In the genomic region with DNA sequence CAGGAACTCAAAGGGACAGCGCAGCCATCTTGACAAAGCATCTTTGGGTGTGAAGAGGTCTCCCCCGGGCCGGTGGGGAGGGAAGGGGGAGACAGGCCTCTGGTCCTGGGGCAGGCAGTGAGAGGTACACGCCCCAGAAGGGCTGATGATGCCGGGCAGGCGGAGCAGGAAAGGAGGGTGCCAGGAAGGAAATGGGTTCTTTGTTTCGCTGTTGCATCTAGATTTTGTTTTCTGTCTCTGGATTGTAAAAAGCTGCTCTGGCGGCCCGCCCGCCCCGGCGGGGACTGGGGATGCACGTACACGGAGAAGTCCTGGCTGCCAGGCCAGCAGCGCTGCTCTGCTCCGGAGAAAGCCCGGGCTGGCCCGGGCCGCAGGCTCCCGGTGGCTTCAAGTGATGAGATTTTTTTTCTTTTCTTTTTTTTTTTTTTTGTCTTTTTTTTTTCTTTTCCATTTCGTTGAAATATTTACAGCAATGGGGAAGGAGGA, we compare ENCODE assay signal across 8 cellular contexts. TPM values are rescaled to one million over a fixed set of nuclear protein-coding genes. Genes with fewer than 3 reads are reported as not detected.
DNase-seq lines count a peak whose midpoint lies in the region; ATAC-seq, FAIRE-seq and TF ChIP-seq lines count a peak whose summit lies in the region.

No MANE protein-coding gene starts in this region.

- no peaks in the 10 kb centered on the region for H3K79me2 ChIP-seq in trophoblast cell (ENCODE audit: control insufficient read depth, insufficient read depth, low read length, poor library complexity)

- H3K14ac ChIP-seq in trophoblast cell (ENCODE audit: low read length): no peak overlapping the region

- H3K4me3 ChIP-seq in Panc1 (ENCODE audit: low read depth in 2 of 2, low read length in 2 of 2) (no peak overlapping the region), right cardiac atrium (ENCODE audit: low read length) (peak overlapping the region; percentile 8), brain microvascular endothelial cell (ENCODE audit: low read depth, low read length) (no peak overlapping the region), trophoblast cell (ENCODE audit: low read depth, low read length) (no peak overlapping the region)

- H3K36me3 ChIP-seq in Panc1 (ENCODE audit: control insufficient read depth, insufficient read depth, low read length): no peaks in the 10 kb centered on the region
- H3K36me3 ChIP-seq in brain microvascular endothelial cell (replicated peaks): peaks cover 6% of the 10 kb centered on the region
- no peaks in the 10 kb centered on the region for H3K36me3 ChIP-seq in trophoblast cell (ENCODE audit: control insufficient read depth in 1 of 2, insufficient read depth in 2 of 2, low read length in 2 of 2)

- no peak overlapping the region for H2AK5ac ChIP-seq in trophoblast cell (ENCODE audit: low read length)

- H3K36me3 Mint-ChIP-seq in activated naive CD8-positive, alpha-beta T cell treated with anti-CD3 and anti-CD28 coated beads for 36 hours: peaks cover 1% of the 10 kb centered on the region

- no peak overlapping the region for H3K4me2 ChIP-seq in trophoblast cell (ENCODE audit: low read length)

- no peak for FAIRE-seq in urothelium cell line (lab: Jason Lieb, UNC)

- H3K4me1 Mint-ChIP-seq in activated naive CD8-positive, alpha-beta T cell treated with anti-CD3 and anti-CD28 coated beads for 36 hours: peaks cover 37% of the 10 kb centered on the region

- BruUV-seq in Panc1 (replicated peaks; lab: Mats Ljungman, UMichigan): TSS peak; percentile 61

- intact Hi-C loops in Panc1 (cut with micrococcal nuclease; ENCODE audit: unreplicated experiment): no loop called here
- intact Hi-C loops in right cardiac atrium (cut with DNase I): loop anchor here (5.0 to 10.0 kb wide), 4 partner anchors 195 to 315 kb away; a partner anchor contains a TSS

- no peaks in the 10 kb centered on the region for H3K9me3 Mint-ChIP-seq in activated naive CD8-positive, alpha-beta T cell treated with anti-CD3 and anti-CD28 coated beads for 36 hours

- in situ Hi-C loops in Panc1 (cut with HindIII; ENCODE audit: low pct_unique_long_range_greater_than_20kb, low sequenced_read_pairs): no loop called here
- in situ Hi-C loops in brain microvascular endothelial cell (cut with HindIII; ENCODE audit: low pct_ligation_motif_present, low sequenced_read_pairs): no loop called here

- no peaks in the 10 kb centered on the region for H3K9me3 ChIP-seq in Panc1 (ENCODE audit: control insufficient read depth, insufficient read depth, low read depth, low read length)
- no peaks in the 10 kb centered on the region for H3K9me3 ChIP-seq in right cardiac atrium (ENCODE audit: control insufficient read depth, low read length)
- H3K9me3 ChIP-seq in trophoblast cell (ENCODE audit: insufficient read depth, low read depth, low read length): no peaks in the 10 kb centered on the region

- WGBS in right cardiac atrium: 19% methylated on average over 21 of the region's 21 CpGs
- no CpG with 5 or more reads among the region's 21 CpGs for WGBS in trophoblast cell (ENCODE audit: extremely low coverage, insufficient coverage, insufficient read length)

- no peak overlapping the region for H4K8ac ChIP-seq in trophoblast cell (ENCODE audit: low read depth, low read length)

- no peak overlapping the region for H2BK12ac ChIP-seq in trophoblast cell (ENCODE audit: low read length)

- ATAC-seq in Panc1 (no peak), right cardiac atrium (peak; percentile 79 to 85)

- peak overlapping the region; percentile 91 for H3K27ac Mint-ChIP-seq in activated naive CD8-positive, alpha-beta T cell treated with anti-CD3 and anti-CD28 coated beads for 36 hours

- no peak overlapping the region for H2BK120ac ChIP-seq in trophoblast cell (ENCODE audit: insufficient read depth, low read length, poor library complexity)

- no peak overlapping the region for H3K27ac ChIP-seq in Panc1 (ENCODE audit: low read length)
- H3K27ac ChIP-seq in right cardiac atrium (ENCODE audit: low read length): peak overlapping the region; percentile 69
- H3K27ac ChIP-seq in brain microvascular endothelial cell: no peak overlapping the region
- H3K27ac ChIP-seq in trophoblast cell (ENCODE audit: low read depth, low read length): no peak overlapping the region

- peak overlapping the region; percentile 72 for H3K4me3 Mint-ChIP-seq in activated naive CD8-positive, alpha-beta T cell treated with anti-CD3 and anti-CD28 coated beads for 36 hours

- no peak for TF ChIP-seq CTCF in Panc1 (IDR thresholded peaks at IDR 0.05)
- TF ChIP-seq CTCF in brain microvascular endothelial cell (IDR thresholded peaks at IDR 0.05; ENCODE audit: low read depth, low read length, missing control alignments): no peak

- no peak overlapping the region for H4K91ac ChIP-seq in trophoblast cell (ENCODE audit: low read depth, low read length)

- H3K4me1 ChIP-seq in Panc1 (ENCODE audit: control insufficient read depth, insufficient read depth, low read length) (peaks cover 19% of the 10 kb centered on the region), right cardiac atrium (ENCODE audit: control insufficient read depth, insufficient read depth, low read length) (peaks cover 5% of the 10 kb centered on the region), trophoblast cell (ENCODE audit: control insufficient read depth in 1 of 2, insufficient read depth in 2 of 2, low read length in 2 of 2) (peaks cover 7% of the 10 kb centered on the region in 2 experiments)

- DNase-seq in Panc1 (ENCODE audit: low read depth, low spot score) (no peak), right cardiac atrium (peak; percentile 91 to 96 (median 95)), brain microvascular endothelial cell (no peak), urothelium cell line (ENCODE audit: low spot score) (no peak), trophoblast cell (no peak), NCI-H1417 (lab: John Stamatoyannopoulos, UW) (no peak)
- peak; percentile 47 for DNase-seq in activated naive CD8-positive, alpha-beta T cell treated with anti-CD3 and anti-CD28 coated beads for 36 hours
- DNase-seq in stimulated activated CD4-positive, alpha-beta T cell treated with anti-CD3 and anti-CD28 coated beads, Interleukin-15, amount 100 ng/mL, for 24 hours: peak; percentile 48

- no peak overlapping the region for H3K18ac ChIP-seq in trophoblast cell (ENCODE audit: low read length)

- peaks cover 2% of the 10 kb centered on the region for H3K79me1 ChIP-seq in trophoblast cell (ENCODE audit: low read length)

- H2AFZ ChIP-seq in trophoblast cell (ENCODE audit: insufficient read depth, low read length, poor library complexity): no peak overlapping the region

- H4K12ac ChIP-seq in trophoblast cell (ENCODE audit: low read depth, low read length): no peak overlapping the region

- H3K23ac ChIP-seq in trophoblast cell (ENCODE audit: low read length): no peak overlapping the region

- H3K4ac ChIP-seq in trophoblast cell (ENCODE audit: low read depth, low read length): no peak overlapping the region

- H2BK5ac ChIP-seq in trophoblast cell (ENCODE audit: low read depth, low read length, poor library complexity): no peak overlapping the region

- POLR2A ChIA-PET in Panc1 (lab: Charles Lee): no interaction called here

- no peaks in the 10 kb centered on the region for H3K27me3 Mint-ChIP-seq in activated naive CD8-positive, alpha-beta T cell treated with anti-CD3 and anti-CD28 coated beads for 36 hours

- CTCF ChIA-PET in Panc1 (lab: Charles Lee): no interaction called here

- H3K27me3 ChIP-seq in Panc1 (ENCODE audit: control insufficient read depth, insufficient read depth, low read length) (no peaks in the 10 kb centered on the region), right cardiac atrium (ENCODE audit: control insufficient read depth, insufficient read depth) (no peaks in the 10 kb centered on the region), brain microvascular endothelial cell (replicated peaks) (no peaks in the 10 kb centered on the region), trophoblast cell (ENCODE audit: insufficient read depth, low read length) (no peaks in the 10 kb centered on the region)

- no peak overlapping the region for H3K9ac ChIP-seq in trophoblast cell (ENCODE audit: low read length)

RNA-seq across cellular contexts. Expression of a gene that starts 13.2 kb away (rescaled TPM):
- total RNA-seq in Panc1 (2021; ENCODE audit: unreplicated experiment) (35.4 TPM), right cardiac atrium (1 to 10 TPM in 3 of 4 donors, under 1 TPM in 1; 0.56 to 1.4 (median 1.2) TPM)
- polyA plus RNA-seq in Panc1 (2012; ENCODE audit: insufficient read length): 35.0 TPM
- total RNA-seq in activated naive CD8-positive, alpha-beta T cell treated with anti-CD3 and anti-CD28 coated beads for 36 hours: 10 to 100 TPM; 77.5 to 78.5 TPM
- polyA plus RNA-seq in right cardiac atrium: 0.29 TPM
- 14.9 and 16.1 TPM in 2 replicates for polyA plus RNA-seq in trophoblast cell (2013)

RNA-seq across cellular contexts. Expression of a gene that starts 32.0 kb away (rescaled TPM):
- total RNA-seq in Panc1 (2021; ENCODE audit: unreplicated experiment) (70.8 TPM), right cardiac atrium (100 to 1,000 TPM; 351 to 412 (median 373) TPM)
- 50.7 TPM for polyA plus RNA-seq in Panc1 (2012; ENCODE audit: insufficient read length)
- 10 to 100 TPM; 54.3 to 56.0 TPM for total RNA-seq in activated naive CD8-positive, alpha-beta T cell treated with anti-CD3 and anti-CD28 coated beads for 36 hours
- 256 TPM for polyA plus RNA-seq in right cardiac atrium
- 55.0 and 56.5 TPM in 2 replicates for polyA plus RNA-seq in trophoblast cell (2013)

RNA-seq across cellular contexts. Expression of a gene that starts 56.4 kb away (rescaled TPM):
- total RNA-seq in Panc1 (2021; ENCODE audit: unreplicated experiment): 37.7 TPM
- 36.2 TPM for polyA plus RNA-seq in Panc1 (2012; ENCODE audit: insufficient read length)
- 1 to 10 TPM; 8.5 to 9.5 TPM for total RNA-seq in activated naive CD8-positive, alpha-beta T cell treated with anti-CD3 and anti-CD28 coated beads for 36 hours
- total RNA-seq in right cardiac atrium: 10 to 100 TPM; 28.4 to 36.9 (median 34.0) TPM
- polyA plus RNA-seq in right cardiac atrium: 20.1 TPM
- polyA plus RNA-seq in trophoblast cell (2013): 4.7 and 4.9 TPM in 2 replicates

RNA-seq across cellular contexts. Expression of a gene that starts 59.0 kb away (rescaled TPM):
- total RNA-seq in Panc1 (2021; ENCODE audit: unreplicated experiment) (82.0 TPM), right cardiac atrium (10 to 100 TPM; 34.0 to 53.8 (median 42.5) TPM)
- 73.2 TPM for polyA plus RNA-seq in Panc1 (2012; ENCODE audit: insufficient read length)
- total RNA-seq in activated naive CD8-positive, alpha-beta T cell treated with anti-CD3 and anti-CD28 coated beads for 36 hours: 10 to 100 TPM; 66.7 to 68.0 TPM
- polyA plus RNA-seq in right cardiac atrium: 32.2 TPM
- 68.4 and 68.7 TPM in 2 replicates for polyA plus RNA-seq in trophoblast cell (2013)

Comparison
In these comparisons a context has a peak if more than half of its experiments do, and no peak if none do; other contexts are left out.
1. DNase-seq: peak in activated naive CD8-positive, alpha-beta T cell treated with anti-CD3 and anti-CD28 coated beads for 36 hours (single experiment), right cardiac atrium (3 of 3) and stimulated activated CD4-positive, alpha-beta T cell treated with anti-CD3 and anti-CD28 coated beads, Interleukin-15, amount 100 ng/mL, for 24 hours (single experiment); none in Panc1 (single experiment), brain microvascular endothelial cell (single experiment), urothelium cell line (single experiment), trophoblast cell (0 of 2) and NCI-H1417 (0 of 3).
2. RNA of a gene that starts 13.2 kb away (total RNA-seq): 77.5 to 78.5 TPM in activated naive CD8-positive, alpha-beta T cell treated with anti-CD3 and anti-CD28 coated beads for 36 hours and 35.4 TPM in Panc1 (single experiment); 0.56 to 1.4 TPM in right cardiac atrium; every median in the first group is over 10 times any median in the second.